11 cellular contexts compared by ENCODE assay signal in genomic region chr7:87038993-87039716, GRCh38. TPM values are rescaled to one million over a fixed set of nuclear protein-coding genes. Genes with fewer than 3 reads are reported as not detected.
DNase-seq lines count a peak whose midpoint lies in the region; ATAC-seq and TF ChIP-seq lines count a peak whose summit lies in the region.
"Had no signal": no experiment of that assay in that cellular context is flagged by ENCODE, and none has a peak within 500 bp of the region (broad histone marks: within the 10 kb centered on the region; RNA-seq: fewer than 3 reads in every experiment).

No MANE protein-coding gene starts in this region.

- H3K9me3 ChIP-seq in T-helper 17 cell (ENCODE audit: control insufficient read depth, low read length, poor library complexity, severe bottlenecking) (no peaks in the 10 kb centered on the region), A673 (ENCODE audit: low read depth, low read length, poor library complexity, severe bottlenecking) (no peaks in the 10 kb centered on the region)
- H3K9me3 ChIP-seq: adrenal gland had no signal

- H3K4me3 ChIP-seq in iPS-11a (ENCODE audit: low read depth, low read length) (peak overlapping the region; percentile 73), A673 (ENCODE audit: low read depth, low read length, poor library complexity, severe bottlenecking) (no peak overlapping the region)

- no peaks in the 10 kb centered on the region for H3K36me3 ChIP-seq in A673 (ENCODE audit: insufficient read depth, low read length, poor library complexity, severe bottlenecking)
- H3K36me3 ChIP-seq: adrenal gland had no signal

- no peak for DNase-seq in T-helper 1 cell
- no peak for DNase-seq in T-helper 17 cell
- DNase-seq in stimulated activated effector memory CD8-positive, alpha-beta T cell treated with anti-CD3 and anti-CD28 coated beads, Interleukin-12 subunit alpha, Interleukin-12 subunit beta, amount 100 ng/mL, for 72 hours (ENCODE audit: low spot score in 2 of 2): no peak
- DNase-seq in A673 (ENCODE audit: low spot score): no peak
- no peak for DNase-seq in activated CD8-positive, alpha-beta memory T cell treated with anti-CD3 and anti-CD28 coated beads for 24 hours
- DNase-seq: GOT3; NK-92 treated with Interleukin-12 subunit alpha and Interleukin-12 subunit beta, amount 100 ng/mL, for 24 hours had no signal

- H3K9me3 Mint-ChIP-seq in T-helper 1 cell treated with Interleukin-12 subunit alpha and Interleukin-12 subunit beta and Interleukin-4 antibody, amounts not matched to agents 30 μg/mL and 1 μg/mL, for 36 hours: peaks cover 6% of the 10 kb centered on the region
- H3K9me3 Mint-ChIP-seq in stimulated activated effector memory CD8-positive, alpha-beta T cell treated with anti-CD3 and anti-CD28 coated beads, Interleukin-12 subunit alpha, Interleukin-12 subunit beta, amount 100 ng/mL, for 72 hours: peaks cover 3% of the 10 kb centered on the region

- peaks cover 3% of the 10 kb centered on the region for H3K4me1 Mint-ChIP-seq in T-helper 1 cell treated with Interleukin-12 subunit alpha and Interleukin-12 subunit beta and Interleukin-4 antibody, amounts not matched to agents 30 μg/mL and 1 μg/mL, for 36 hours (ENCODE audit: low read depth)
- H3K4me1 Mint-ChIP-seq in T-helper 17 cell: peaks cover 4% of the 10 kb centered on the region
- H3K4me1 Mint-ChIP-seq in stimulated activated effector memory CD8-positive, alpha-beta T cell treated with anti-CD3 and anti-CD28 coated beads, Interleukin-12 subunit alpha, Interleukin-12 subunit beta, amount 100 ng/mL, for 72 hours: no peaks in the 10 kb centered on the region

- no peak for TF ChIP-seq CTCF in A673 (conservative IDR thresholded peaks at IDR 0.05; ENCODE audit: low read depth, low read length)

- BruUV-seq in A673 (replicated peaks; lab: Mats Ljungman, UMichigan): no TSS peak

- no peaks in the 10 kb centered on the region for H3K4me1 ChIP-seq in A673 (ENCODE audit: insufficient read depth, low read length, poor library complexity, severe bottlenecking)
- H3K4me1 ChIP-seq: adrenal gland had no signal

- H3K27ac ChIP-seq in A673 (ENCODE audit: low read depth, low read length, poor library complexity, severe bottlenecking): no peak overlapping the region
- H3K27ac ChIP-seq: adrenal gland had no signal

- H3K4me3 Mint-ChIP-seq in T-helper 1 cell treated with Interleukin-12 subunit alpha and Interleukin-12 subunit beta and Interleukin-4 antibody, amounts not matched to agents 30 μg/mL and 1 μg/mL, for 36 hours: peak overlapping the region; percentile 76
- H3K4me3 Mint-ChIP-seq in T-helper 17 cell: peak overlapping the region; percentile 22
- peak overlapping the region; percentile 63 for H3K4me3 Mint-ChIP-seq in stimulated activated effector memory CD8-positive, alpha-beta T cell treated with anti-CD3 and anti-CD28 coated beads, Interleukin-12 subunit alpha, Interleukin-12 subunit beta, amount 100 ng/mL, for 72 hours

- H3K36me3 Mint-ChIP-seq in T-helper 1 cell treated with Interleukin-12 subunit alpha and Interleukin-12 subunit beta and Interleukin-4 antibody, amounts not matched to agents 30 μg/mL and 1 μg/mL, for 36 hours (ENCODE audit: low read depth): no peaks in the 10 kb centered on the region
- H3K36me3 Mint-ChIP-seq in T-helper 17 cell (ENCODE audit: low read depth): no peaks in the 10 kb centered on the region
- peaks cover 6% of the 10 kb centered on the region for H3K36me3 Mint-ChIP-seq in stimulated activated effector memory CD8-positive, alpha-beta T cell treated with anti-CD3 and anti-CD28 coated beads, Interleukin-12 subunit alpha, Interleukin-12 subunit beta, amount 100 ng/mL, for 72 hours

- CTCF ChIA-PET in A673 (lab: Charles Lee): no interaction called here

- H3K27ac Mint-ChIP-seq in T-helper 1 cell treated with Interleukin-12 subunit alpha and Interleukin-12 subunit beta and Interleukin-4 antibody, amounts not matched to agents 30 μg/mL and 1 μg/mL, for 36 hours: peak overlapping the region; percentile 56
- H3K27ac Mint-ChIP-seq in T-helper 17 cell: peak overlapping the region; percentile 19
- H3K27ac Mint-ChIP-seq in stimulated activated effector memory CD8-positive, alpha-beta T cell treated with anti-CD3 and anti-CD28 coated beads, Interleukin-12 subunit alpha, Interleukin-12 subunit beta, amount 100 ng/mL, for 72 hours: peak overlapping the region; percentile 67

- no peak for ATAC-seq in T-helper 17 cell
- no peak for ATAC-seq in stimulated activated effector memory CD8-positive, alpha-beta T cell treated with anti-CD3 and anti-CD28 coated beads, Interleukin-12 subunit alpha, Interleukin-12 subunit beta, amount 100 ng/mL, for 72 hours
- no peak for ATAC-seq in HG03039 (IDR thresholded peaks at IDR 0.05; ENCODE audit: unreplicated experiment)

- peaks cover 6% of the 10 kb centered on the region for H3K27me3 ChIP-seq in A673 (replicated peaks; ENCODE audit: insufficient read depth, low read depth, low read length, poor library complexity)
- H3K27me3 ChIP-seq: adrenal gland had no signal

- intact Hi-C loops in A673 (cut with micrococcal nuclease; ENCODE audit: unreplicated experiment): no loop called here

- no peaks in the 10 kb centered on the region for H3K27me3 Mint-ChIP-seq in T-helper 1 cell treated with Interleukin-12 subunit alpha and Interleukin-12 subunit beta and Interleukin-4 antibody, amounts not matched to agents 30 μg/mL and 1 μg/mL, for 36 hours (ENCODE audit: low read depth)
- peaks cover 8% of the 10 kb centered on the region for H3K27me3 Mint-ChIP-seq in T-helper 17 cell

- POLR2A ChIA-PET in A673 (lab: Charles Lee; ENCODE audit: low non-redundant PET): no interaction called here

RNA-seq across cellular contexts. Expression of gene ELAPOR2, which starts 20.3 kb away (rescaled TPM):
- total RNA-seq in T-helper 17 cell (10 to 100 TPM; 10.4 to 14.3 TPM), A673 (2021) (not detected in 2 replicates)

Comparison
In these comparisons a context has a peak if more than half of its experiments do, and no peak if none do; other contexts are left out.
1. H3K4me3 Mint-ChIP-seq: peak in every context shown above with its lines; median percentile 76 in T-helper 1 cell treated with Interleukin-12 subunit alpha and Interleukin-12 subunit beta and Interleukin-4 antibody, amounts not matched to agents 30 μg/mL and 1 μg/mL, for 36 hours; 63 in stimulated activated effector memory CD8-positive, alpha-beta T cell treated with anti-CD3 and anti-CD28 coated beads, Interleukin-12 subunit alpha, Interleukin-12 subunit beta, amount 100 ng/mL, for 72 hours; 22 in T-helper 17 cell.